ENCODE assay signal across 9 cellular contexts in genomic region chr7:8133955-8134733, GRCh38.
DNase-seq lines count a peak whose midpoint lies in the region; ATAC-seq and TF ChIP-seq lines count a peak whose summit lies in the region.
"Had no signal": no experiment of that assay in that cellular context is flagged by ENCODE, and none has a peak within 500 bp of the region (broad histone marks: within the 10 kb centered on the region; RNA-seq: fewer than 3 reads in every experiment).

No MANE protein-coding gene starts in this region.

- H3K9ac ChIP-seq in IMR-90 (ENCODE audit: low read depth, low read length) = no peak overlapping the region

- no peak overlapping the region for H3K4me3 Mint-ChIP-seq in Calu3 (ENCODE audit: low read depth, unreplicated experiment)

- no peak overlapping the region for H2BK5ac ChIP-seq in IMR-90 (ENCODE audit: low read depth, low read length, poor library complexity, severe bottlenecking)

- H3K36me3 ChIP-seq in IMR-90 (ENCODE audit: control insufficient read depth, insufficient read depth, low read length) (no peaks in the 10 kb centered on the region), kidney epithelial cell (ENCODE audit: control insufficient read depth, insufficient read depth, low read length) (no peaks in the 10 kb centered on the region)

- H3K27ac ChIP-seq in IMR-90 (ENCODE audit: insufficient read depth, low read length) (no peak overlapping the region), right cardiac atrium (ENCODE audit: low read length) (no peak overlapping the region)
- H3K27ac ChIP-seq: VCaP had no signal

- H3K9me3 ChIP-seq in IMR-90 (ENCODE audit: control insufficient read depth, insufficient read depth, low read length) = no peaks in the 10 kb centered on the region
- H3K9me3 ChIP-seq in right cardiac atrium (ENCODE audit: control insufficient read depth, low read length) = no peaks in the 10 kb centered on the region

- DNase-seq in IMR-90 (no peak), kidney epithelial cell (ENCODE audit: low read depth) (peak; percentile 91), Calu3 (no peak), right cardiac atrium (no peak), NCI-H2081 treated with DMSO at 0.1 percent for 48 hours (lab: John Stamatoyannopoulos, UW) (no peak), NCI-H748 (lab: John Stamatoyannopoulos, UW; ENCODE audit: unreplicated experiment) (no peak)

- no peak overlapping the region for H2AK5ac ChIP-seq in IMR-90 (ENCODE audit: low read depth, low read length)

- no peak overlapping the region for H2BK15ac ChIP-seq in IMR-90 (ENCODE audit: low read depth, low read length)

- H3K27ac Mint-ChIP-seq in Calu3 (ENCODE audit: unreplicated experiment) = no peak overlapping the region

- dilution Hi-C loops in IMR-90 (cut with HindIII; ENCODE audit: low sequenced_read_pairs, unreplicated experiment) = no loop called here

- H4K8ac ChIP-seq in IMR-90 (ENCODE audit: low read depth in 2 of 2, low read length in 2 of 2) = no peak overlapping the region

- no peak overlapping the region for H3K14ac ChIP-seq in IMR-90 (replicated peaks; ENCODE audit: low read depth, low read length)

- no peak overlapping the region for H3K4me2 ChIP-seq in IMR-90 (ENCODE audit: low read depth, low read length)

- H4K5ac ChIP-seq in IMR-90 (ENCODE audit: low read depth, low read length) = no peak overlapping the region

- H3K9me3 Mint-ChIP-seq in Calu3 (ENCODE audit: low read depth, unreplicated experiment) = no peaks in the 10 kb centered on the region

- TF ChIP-seq RAD21 in IMR-90 (IDR thresholded peaks at IDR 0.05; ENCODE audit: low read length) = no peak

- no peak overlapping the region for H2BK20ac ChIP-seq in IMR-90 (ENCODE audit: low read depth, low read length)

- no peak for TF ChIP-seq POLR2A in IMR-90 (IDR thresholded peaks at IDR 0.05; ENCODE audit: low read depth, low read length)

- H3K4me1 Mint-ChIP-seq in Calu3 (ENCODE audit: low read depth, unreplicated experiment) = no peaks in the 10 kb centered on the region

- no peaks in the 10 kb centered on the region for H3K9me1 ChIP-seq in IMR-90 (ENCODE audit: insufficient read depth, low read length)

- no peaks in the 10 kb centered on the region for H3K27me3 Mint-ChIP-seq in Calu3 (ENCODE audit: unreplicated experiment)

- no peaks in the 10 kb centered on the region for H4K20me1 ChIP-seq in IMR-90 (ENCODE audit: insufficient read depth, low read length)

- no peak overlapping the region for H2AFZ ChIP-seq in IMR-90 (replicated peaks; ENCODE audit: low read length, poor library complexity)

- TF ChIP-seq CTCF in IMR-90 (conservative IDR thresholded peaks at IDR 0.05; ENCODE audit: low read depth, low read length) (no peak), kidney epithelial cell (IDR thresholded peaks at IDR 0.05; ENCODE audit: insufficient read depth, low read length, poor library complexity, severe bottlenecking) (no peak), Calu3 (IDR thresholded peaks at IDR 0.05; ENCODE audit: unreplicated experiment) (no peak)

- H2BK120ac ChIP-seq in IMR-90 (ENCODE audit: low read depth, low read length) = no peak overlapping the region

- no peak overlapping the region for H3K18ac ChIP-seq in IMR-90 (ENCODE audit: low read depth, low read length)

- peak; percentile 75 for ATAC-seq in GM18519 (IDR thresholded peaks at IDR 0.05; ENCODE audit: low FRiP score, unreplicated experiment)
- peak; percentile 74 for ATAC-seq in GM21723 (IDR thresholded peaks at IDR 0.05; ENCODE audit: unreplicated experiment)
- no peak for ATAC-seq in IMR-90 (ENCODE audit: low read depth)
- no peak for ATAC-seq in right cardiac atrium

- no peaks in the 10 kb centered on the region for H3K4me1 ChIP-seq in IMR-90 (ENCODE audit: control insufficient read depth, insufficient read depth, low read length)
- H3K4me1 ChIP-seq in right cardiac atrium (ENCODE audit: control insufficient read depth, insufficient read depth, low read length) = no peaks in the 10 kb centered on the region

- intact Hi-C loops in IMR-90 (cut with micrococcal nuclease) = no loop called here
- intact Hi-C loops in Calu3 (cut with micrococcal nuclease; ENCODE audit: unreplicated experiment) = no loop called here
- intact Hi-C loops in right cardiac atrium (cut with DNase I) = no loop called here

- BruUV-seq in IMR-90 (replicated peaks; lab: Mats Ljungman, UMichigan) (no TSS peak), Calu3 (replicated peaks; lab: Mats Ljungman, UMichigan) (no TSS peak)

- no peak overlapping the region for H3K4me3 ChIP-seq in IMR-90 (ENCODE audit: insufficient read depth, low read depth, low read length)
- no peak overlapping the region for H3K4me3 ChIP-seq in kidney epithelial cell (ENCODE audit: low read depth, low read length)
- H3K4me3 ChIP-seq in right cardiac atrium (ENCODE audit: low read length) = no peak overlapping the region

- no peak overlapping the region for H4K91ac ChIP-seq in IMR-90 (ENCODE audit: insufficient read depth, low read depth, low read length)

- CTCF ChIA-PET in IMR-90 (lab: Yijun Ruan, JAX) (no interaction called here), Calu3 (lab: Charles Lee) (no interaction called here)

- H3K56ac ChIP-seq in IMR-90 (ENCODE audit: extremely low read depth, insufficient read depth, low read length) = no peak overlapping the region

- no peak overlapping the region for H3K4ac ChIP-seq in IMR-90 (ENCODE audit: low read depth, low read length)

- in situ Hi-C loops in IMR-90 (cut with MboI; ENCODE audit: low sequenced_read_pairs) = no loop called here

- no CpG with 5 or more reads among the region's 10 CpGs for WGBS in IMR-90 (ENCODE audit: extremely low coverage in 2 of 2, insufficient read length in 1 of 2), 2 experiments
- 76% methylated on average over 10 of the region's 10 CpGs for WGBS in right cardiac atrium

- H3K23ac ChIP-seq in IMR-90 (ENCODE audit: low read depth, low read length) = no peak overlapping the region

- H3K27me3 ChIP-seq in IMR-90 (ENCODE audit: control insufficient read depth, insufficient read depth, low read length) (no peaks in the 10 kb centered on the region), kidney epithelial cell (ENCODE audit: control insufficient read depth, insufficient read depth, low read length) (no peaks in the 10 kb centered on the region), right cardiac atrium (ENCODE audit: control insufficient read depth, insufficient read depth) (no peaks in the 10 kb centered on the region)

- POLR2A ChIA-PET in IMR-90 (lab: Charles Lee; ENCODE audit: unreplicated experiment) = no interaction called here

- no peaks in the 10 kb centered on the region for H3K36me3 Mint-ChIP-seq in Calu3 (ENCODE audit: insufficient read depth, unreplicated experiment)

- no peaks in the 10 kb centered on the region for H3K79me1 ChIP-seq in IMR-90 (ENCODE audit: low read depth in 1 of 2, low read length in 2 of 2)

- H2AK9ac ChIP-seq in IMR-90 (replicated peaks; ENCODE audit: low read depth, low read length, poor library complexity) = no peak overlapping the region

TF ChIP-seq in IMR-90, 13 proteins besides CTCF, POLR2A, EP300 and RAD21:
- TF ChIP-seq MAFK (IDR thresholded peaks at IDR 0.05; ENCODE audit: low read depth, low read length) (peak; percentile 12; the same call in 1 of the 2 replicates), MAZ (IDR thresholded peaks at IDR 0.05; ENCODE audit: borderline replicate concordance, low read depth, low read length) (no peak)

Comparison
In these comparisons a context has a peak if more than half of its experiments do, and no peak if none do; other contexts are left out.
1. ATAC-seq: peak in GM18519 (single experiment) and GM21723 (single experiment); none in IMR-90 (single experiment) and right cardiac atrium (0 of 2).